ENCODE assay signal across 16 cellular contexts in genomic region chr16:3575491-3575890, GRCh38. TPM values are rescaled to one million over a fixed set of nuclear protein-coding genes. Genes with fewer than 3 reads are reported as not detected.
DNase-seq lines count a peak whose midpoint lies in the region; ATAC-seq and TF ChIP-seq lines count a peak whose summit lies in the region.
"Had no signal": no experiment of that assay in that cellular context is flagged by ENCODE, and none has a peak within 500 bp of the region (broad histone marks: within the 10 kb centered on the region; RNA-seq: fewer than 3 reads in every experiment).

No MANE protein-coding gene starts in this region.

- H3K27ac Mint-ChIP-seq in activated CD8-positive, alpha-beta T cell treated with anti-CD3 and anti-CD28 coated beads for 36 hours, result peak overlapping the region; percentile 97

- H4K20me1 ChIP-seq in BLaER1 (peaks cover 7% of the 10 kb centered on the region; the same call in 1 of the 2 replicates), DND-41 (ENCODE audit: insufficient read depth, low read length) (peaks cover 5% of the 10 kb centered on the region)

- peaks cover 20% of the 10 kb centered on the region for H3K36me3 Mint-ChIP-seq in activated CD8-positive, alpha-beta T cell treated with anti-CD3 and anti-CD28 coated beads for 36 hours (ENCODE audit: low read depth)

- H3K4me1 Mint-ChIP-seq in activated CD8-positive, alpha-beta T cell treated with anti-CD3 and anti-CD28 coated beads for 36 hours (ENCODE audit: low read depth), result peaks cover 50% of the 10 kb centered on the region

- H3K27ac ChIP-seq in BLaER1 (peak overlapping the region; percentile 92), DND-41 (ENCODE audit: low read length) (peak overlapping the region; percentile 41; the same call in 1 of the 2 replicates)

- peak overlapping the region; percentile 99 for H3K4me3 Mint-ChIP-seq in activated CD8-positive, alpha-beta T cell treated with anti-CD3 and anti-CD28 coated beads for 36 hours

- H2AFZ ChIP-seq in DND-41 (ENCODE audit: low read depth, low read length), result no peak overlapping the region

- H3K79me2 ChIP-seq in DND-41 (ENCODE audit: insufficient read depth, low read length), result peaks cover 31% of the 10 kb centered on the region

- H3K9me3 ChIP-seq in BLaER1 (peaks cover 15% of the 10 kb centered on the region), DND-41 (ENCODE audit: insufficient read depth, low read length, severe bottlenecking) (peaks cover 7% of the 10 kb centered on the region), mononuclear cell (ENCODE audit: low read depth, low read length) (peaks cover 6% of the 10 kb centered on the region)

- H3K9me3 Mint-ChIP-seq in activated CD8-positive, alpha-beta T cell treated with anti-CD3 and anti-CD28 coated beads for 36 hours, result peaks cover 7% of the 10 kb centered on the region

- intact Hi-C loops in activated CD8-positive, alpha-beta T cell treated with anti-CD3 and anti-CD28 coated beads for 36 hours (cut with micrococcal nuclease), result loop anchor here (10.0 kb wide), 1 partner anchor 71 kb away; the partner anchor contains the start of gene CLUAP1
- intact Hi-C loops in Right ventricle myocardium inferior (cut with DNase I), result no loop called here

- CTCF ChIA-PET in activated CD8-positive, alpha-beta T cell treated with anti-CD3 and anti-CD28 coated beads for 36 hours (lab: Charles Lee), result interaction anchor here (0.6 to 1.1 kb wide), 3 partner anchors 16 to 78 kb away, joined by 3 read pairs; partner anchors contain the start of gene DNASE1

- POLR2A ChIA-PET in activated CD8-positive, alpha-beta T cell treated with anti-CD3 and anti-CD28 coated beads for 36 hours (lab: Charles Lee), result interaction anchor here (1.1 kb wide), 1 partner anchor 36 kb away, joined by 3 read pairs; the partner anchor contains the start of gene SLX4

- no peaks in the 10 kb centered on the region for H3K27me3 ChIP-seq in BLaER1
- no peaks in the 10 kb centered on the region for H3K27me3 ChIP-seq in DND-41 (ENCODE audit: insufficient read depth, low read length, poor library complexity)
- no peaks in the 10 kb centered on the region for H3K27me3 ChIP-seq in mononuclear cell (ENCODE audit: insufficient read depth, low read length)
- H3K27me3 ChIP-seq: upper lobe of left lung had no signal

- H3K4me2 ChIP-seq in BLaER1, result peak overlapping the region; percentile 98
- H3K4me2 ChIP-seq in DND-41 (ENCODE audit: insufficient read depth, low read length), result peak overlapping the region; percentile 96

- peak overlapping the region; percentile 83; the same call in 1 of the 2 replicates for H3K9ac ChIP-seq in BLaER1
- peak overlapping the region; percentile 86 for H3K9ac ChIP-seq in DND-41 (ENCODE audit: low read depth, low read length)

- H3K36me3 ChIP-seq in BLaER1 (peaks cover 22% of the 10 kb centered on the region), DND-41 (ENCODE audit: insufficient read depth, low read length) (peaks cover 14% of the 10 kb centered on the region)
- H3K36me3 ChIP-seq: upper lobe of left lung had no signal

- no peak for TF ChIP-seq CTCF in DND-41 (IDR thresholded peaks at IDR 0.05; ENCODE audit: borderline replicate concordance, extremely low read depth, low read length, poor library complexity, severe bottlenecking)
- no peak for TF ChIP-seq CTCF in activated CD8-positive, alpha-beta T cell treated with anti-CD3 and anti-CD28 coated beads for 36 hours (IDR thresholded peaks at IDR 0.05)

- H3K27me3 Mint-ChIP-seq in activated CD8-positive, alpha-beta T cell treated with anti-CD3 and anti-CD28 coated beads for 36 hours, result no peaks in the 10 kb centered on the region

- DNase-seq in DND-41 (no peak), Right ventricle myocardium inferior (ENCODE audit: missing footprints) (no peak), NCI-H2171 treated with DMSO at 0.1 percent for 48 hours (lab: John Stamatoyannopoulos, UW) (no peak)
- peak; percentile 12 for DNase-seq in activated CD8-positive, alpha-beta T cell treated with anti-CD3 and anti-CD28 coated beads for 36 hours
- DNase-seq: cerebellar nuclear complex; EL; islet precursor cell; midbrain; NCI-H1105 treated with DMSO at 0.1 percent for 48 hours; stimulated activated CD4-positive, alpha-beta T cell treated with anti-CD3 and anti-CD28 coated beads, Interleukin-12 subunit alpha, Interleukin-12 subunit beta, amount 100 ng/mL, for 4 hours; SW 1271 had no signal

- no peak for ATAC-seq in DND-41 (ENCODE audit: insufficient read depth, low read depth)
- no peak for ATAC-seq in activated CD8-positive, alpha-beta T cell treated with anti-CD3 and anti-CD28 coated beads for 36 hours
- ATAC-seq in HG03460 (IDR thresholded peaks at IDR 0.05; ENCODE audit: unreplicated experiment), result no peak
- no peak for ATAC-seq in GM21786 (IDR thresholded peaks at IDR 0.05; ENCODE audit: unreplicated experiment)
- ATAC-seq in Right ventricle myocardium inferior, result no peak

- peaks cover 62% of the 10 kb centered on the region for H3K4me1 ChIP-seq in BLaER1
- peaks cover 52% of the 10 kb centered on the region for H3K4me1 ChIP-seq in DND-41 (ENCODE audit: insufficient read depth, low read length)
- H3K4me1 ChIP-seq in mononuclear cell (ENCODE audit: insufficient read depth, low read length), result peaks cover 59% of the 10 kb centered on the region

- H3K4me3 ChIP-seq in BLaER1 (peak overlapping the region; percentile 72), DND-41 (ENCODE audit: low read depth in 1 of 2, low read length in 2 of 2) (peak overlapping the region in 1 of 2 experiments; percentile 87; a peak in 1 of 4 replicates), mononuclear cell (ENCODE audit: low read length) (peak overlapping the region; percentile 53)

RNA-seq across cellular contexts. Expression of gene NLRC3, which starts 1.7 kb away (rescaled TPM):
- total RNA-seq in activated CD8-positive, alpha-beta T cell treated with anti-CD3 and anti-CD28 coated beads for 36 hours, result 10 to 100 TPM; 17.9 to 19.8 TPM
- total RNA-seq in mononuclear cell (25.1 TPM), Right ventricle myocardium inferior (1.0 TPM)

RNA-seq across cellular contexts. Expression of gene SLX4, which starts 35.9 kb away (rescaled TPM):
- total RNA-seq in activated CD8-positive, alpha-beta T cell treated with anti-CD3 and anti-CD28 coated beads for 36 hours, result 10 to 100 TPM in 1 of 2 experiments, 1 to 10 TPM in 1; 9.8 to 10.1 TPM
- total RNA-seq in mononuclear cell (2.5 TPM), Right ventricle myocardium inferior (3.3 TPM)
